ENCODE assay signal across 1 cellular context in genomic region chr6:87668006-87668405, GRCh38.
TF ChIP-seq lines count a peak whose summit lies in the region.

No MANE protein-coding gene starts in this region.

TF ChIP-seq in SK-N-SH, 30 proteins besides CTCF, POLR2A, EP300 and RAD21 (continued from another document):
- TF ChIP-seq PBX3 (IDR thresholded peaks at IDR 0.05) (no peak), FOXJ3 (CRISPR knock-in tag; IDR thresholded peaks at IDR 0.05) (no peak), ELF1 (IDR thresholded peaks at IDR 0.05) (no peak), IRF3 (IDR thresholded peaks at IDR 0.05; ENCODE audit: low read depth, low read length) (no peak), POLR2AphosphoS5 (IDR thresholded peaks at IDR 0.05; ENCODE audit: low read depth, low read length) (no peak), RXRA (IDR thresholded peaks at IDR 0.05; ENCODE audit: borderline replicate concordance, low read depth) (no peak), EZH2phosphoT487 (IDR thresholded peaks at IDR 0.05; ENCODE audit: borderline replicate concordance, low read depth) (no peak), FOXM1 (IDR thresholded peaks at IDR 0.05; ENCODE audit: low read depth) (no peak), REST (IDR thresholded peaks at IDR 0.05; ENCODE audit: low read depth, low read length) (no peak), SIN3A (IDR thresholded peaks at IDR 0.05; ENCODE audit: borderline replicate concordance, low read depth, low read length) (no peak), USF1 (IDR thresholded peaks at IDR 0.05; ENCODE audit: borderline replicate concordance, low read depth) (no peak)
